ENCODE assay signal across 14 cellular contexts in the genomic region with DNA sequence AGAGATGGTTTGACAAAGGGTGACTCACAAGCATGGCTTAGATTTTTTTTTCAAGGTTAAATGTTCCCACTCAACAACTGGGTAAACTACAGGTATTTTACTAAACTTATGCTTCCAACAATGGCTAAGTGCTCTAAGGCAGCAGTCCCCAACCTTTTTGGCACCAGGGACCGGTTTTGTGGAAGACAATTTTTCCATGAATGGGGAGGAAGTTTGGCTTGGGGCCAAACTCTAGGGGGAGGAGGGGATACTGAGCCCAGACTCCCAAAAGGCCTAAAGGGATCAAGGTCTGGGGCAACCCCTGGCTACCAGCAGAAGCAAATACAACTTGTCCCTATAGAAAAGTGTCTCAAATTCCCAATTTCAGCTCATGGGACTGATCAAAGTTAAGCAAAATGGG. TPM values are rescaled to one million over a fixed set of nuclear protein-coding genes. Genes with fewer than 3 reads are reported as not detected.
DNase-seq lines count a peak whose midpoint lies in the region; ATAC-seq, FAIRE-seq and TF ChIP-seq lines count a peak whose summit lies in the region.
"Had no signal": no experiment of that assay in that cellular context is flagged by ENCODE, and none has a peak within 500 bp of the region (broad histone marks: within the 10 kb centered on the region; RNA-seq: fewer than 3 reads in every experiment).

No MANE protein-coding gene starts in this region.

- in situ Hi-C loops in K562 (cut with MboI) = loop anchor here (10.0 kb wide), 1 partner anchor 331 kb away; no protein-coding TSS in a partner anchor

- no peak for TF ChIP-seq EP300 in A549 (IDR thresholded peaks at IDR 0.05)
- TF ChIP-seq EP300 in Ishikawa (IDR thresholded peaks at IDR 0.05; ENCODE audit: borderline replicate concordance) = no peak
- TF ChIP-seq EP300 in K562 (IDR thresholded peaks at IDR 0.05; ENCODE audit: low read length) = no peak

- FAIRE-seq in A549 (lab: Jason Lieb, UNC) = no peak
- no peak for FAIRE-seq in K562 (lab: Jason Lieb, UNC)

- H3K36me3 ChIP-seq in K562 (ENCODE audit: control insufficient read depth, insufficient read depth, low read length) (no peaks in the 10 kb centered on the region), muscle layer of duodenum (ENCODE audit: control insufficient read depth in 1 of 2, insufficient read depth in 2 of 2, low read length in 2 of 2) (peaks cover 4 to 13% of the 10 kb centered on the region in 2 donors)
- H3K36me3 ChIP-seq: BLaER1 treated with 17β-estradiol and CSF1 and Interleukin-3, amounts not matched to agents 10 nM and 100 nM had no signal

- H3K4me3 ChIP-seq in A549 (no peak overlapping the region), K562 (no peak overlapping the region), muscle layer of duodenum (ENCODE audit: low read depth in 1 of 2, low read length in 2 of 2) (no peak overlapping the region)
- H3K4me3 ChIP-seq: BLaER1 treated with 17β-estradiol and CSF1 and Interleukin-3, amounts not matched to agents 10 nM and 100 nM had no signal

- H3K4me2 ChIP-seq in A549 = 0 out of 3 replicates have a peak overlapping the region, but pooled peaks have one; percentile 4
- H3K4me2 ChIP-seq in K562 (ENCODE audit: insufficient read depth, low read length) = no peak overlapping the region
- H3K4me2 ChIP-seq: BLaER1 treated with 17β-estradiol and CSF1 and Interleukin-3, amounts not matched to agents 10 nM and 100 nM had no signal

- WGBS in A549 (ENCODE audit: missing lambda C conversion rate) = 72% methylated on average over 1 of the region's 1 CpG
- 0% methylated on average over 1 of the region's 1 CpG for WGBS in K562 (ENCODE audit: insufficient coverage, low coverage, missing lambda C conversion rate)

- H3K27me3 ChIP-seq in K562 (ENCODE audit: control insufficient read depth in 2 of 2, insufficient read depth in 2 of 2, low read length in 2 of 2) = no peaks in the 10 kb centered on the region
- no peaks in the 10 kb centered on the region for H3K27me3 ChIP-seq in muscle layer of duodenum (ENCODE audit: low read depth, low read length)
- H3K27me3 ChIP-seq: BLaER1 treated with 17β-estradiol and CSF1 and Interleukin-3, amounts not matched to agents 10 nM and 100 nM had no signal

- H3K9me1 ChIP-seq in K562 (ENCODE audit: control insufficient read depth, insufficient read depth, low read length) = no peaks in the 10 kb centered on the region

- no peaks in the 10 kb centered on the region for H3K9me3 ChIP-seq in A549
- H3K9me3 ChIP-seq in K562 (replicated peaks; ENCODE audit: control insufficient read depth, insufficient read depth, low read depth, low read length) = no peaks in the 10 kb centered on the region
- H3K9me3 ChIP-seq in muscle layer of duodenum (ENCODE audit: control insufficient read depth in 1 of 2, low read length in 2 of 2) = no peaks in the 10 kb centered on the region
- H3K9me3 ChIP-seq: BLaER1 treated with 17β-estradiol and CSF1 and Interleukin-3, amounts not matched to agents 10 nM and 100 nM had no signal

- BruUV-seq in K562 (replicated peaks; lab: Mats Ljungman, UMichigan) = no TSS peak

- POLR2A ChIA-PET in A549 (lab: Yijun Ruan, JAX) = no interaction called here
- POLR2A ChIA-PET in K562 (lab: Yijun Ruan, JAX) = no interaction called here

- no peak for ATAC-seq in A549
- no peak for ATAC-seq in K562
- ATAC-seq in HG02970 (IDR thresholded peaks at IDR 0.05; ENCODE audit: low FRiP score, unreplicated experiment) = no peak
- ATAC-seq in HG02870 (IDR thresholded peaks at IDR 0.05; ENCODE audit: unreplicated experiment) = no peak

- intact Hi-C loops in K562 (cut with micrococcal nuclease) = no loop called here

- no peak overlapping the region for H2AFZ ChIP-seq in K562 (ENCODE audit: low read depth, low read length)

- no peak overlapping the region for H3K9ac ChIP-seq in K562 (ENCODE audit: insufficient read depth in 1 of 2, low read depth in 2 of 2, low read length in 2 of 2)
- H3K9ac ChIP-seq: BLaER1 treated with 17β-estradiol and CSF1 and Interleukin-3, amounts not matched to agents 10 nM and 100 nM had no signal

- TF ChIP-seq POLR2A in A549 (IDR thresholded peaks at IDR 0.05; ENCODE audit: low read length) = no peak
- TF ChIP-seq POLR2A in K562 (conservative IDR thresholded peaks at IDR 0.05) = no peak

- H3K79me2 ChIP-seq in K562 (ENCODE audit: control insufficient read depth, insufficient read depth, low read length) = no peaks in the 10 kb centered on the region

- no peak for TF ChIP-seq CTCF in A549 (IDR thresholded peaks at IDR 0.05)
- no peak for TF ChIP-seq CTCF in K562 (IDR thresholded peaks at IDR 0.05 in 2 of 3, conservative IDR thresholded peaks at IDR 0.05 in 1 of 3; ENCODE audit: insufficient read depth in 2 of 3, low read depth in 1 of 3, low read length in 3 of 3)

- H4K20me1 ChIP-seq in K562 (replicated peaks; ENCODE audit: control insufficient read depth, insufficient read depth, low read length) = no peaks in the 10 kb centered on the region
- H4K20me1 ChIP-seq: BLaER1 treated with 17β-estradiol and CSF1 and Interleukin-3, amounts not matched to agents 10 nM and 100 nM had no signal

- DNase-seq in A549 (ENCODE audit: low read depth in 1 of 2, low spot score in 1 of 2) = no peak
- DNase-seq in K562 (ENCODE audit: extremely low read depth in 1 of 4, low spot score in 3 of 4) = no peak
- no peak for DNase-seq in caudate nucleus (lab: John Stamatoyannopoulos, UW)
- DNase-seq: 8988T; ACHN; CD4-positive, CD25-positive, alpha-beta regulatory T cell; DMS53 had no signal

- peak overlapping the region in 1 of 2 experiments; percentile 64; a peak in 3 of 6 replicates for H3K27ac ChIP-seq in A549
- H3K27ac ChIP-seq in K562 (ENCODE audit: extremely low read depth, low read depth, low read length) = no peak overlapping the region
- H3K27ac ChIP-seq in muscle layer of duodenum (ENCODE audit: low read length) = peak overlapping the region; percentile 4
- no peak overlapping the region for H3K27ac ChIP-seq in caudate nucleus (ENCODE audit: low read depth, low read length)
- H3K27ac ChIP-seq: BLaER1 treated with 17β-estradiol and CSF1 and Interleukin-3, amounts not matched to agents 10 nM and 100 nM had no signal

- H3K4me1 ChIP-seq in A549 (peaks cover 25% of the 10 kb centered on the region), K562 (replicated peaks in 1 of 2; ENCODE audit: control insufficient read depth in 2 of 2, insufficient read depth in 2 of 2, low read length in 2 of 2) (no peaks in the 10 kb centered on the region; a peak in 1 of 5 replicates), muscle layer of duodenum (ENCODE audit: control insufficient read depth in 1 of 2, insufficient read depth in 2 of 2, low read length in 2 of 2) (no peaks in the 10 kb centered on the region)

- CTCF ChIA-PET in A549 (lab: Yijun Ruan, JAX) = interaction anchor here (1.2 to 2.8 kb wide), 2 partner anchors 17 to 40 kb away, joined by 3 to 13 read pairs; no protein-coding TSS in a partner anchor
- CTCF ChIA-PET in K562 (lab: Yijun Ruan, JAX; ENCODE audit: low intra/inter-chr PET ratio) = no interaction called here

- no peak for TF ChIP-seq RAD21 in A549 (conservative IDR thresholded peaks at IDR 0.05 in 1 of 2, IDR thresholded peaks at IDR 0.05 in 1 of 2)
- no peak for TF ChIP-seq RAD21 in Ishikawa (IDR thresholded peaks at IDR 0.05; ENCODE audit: low read depth)
- TF ChIP-seq RAD21 in K562 (CRISPR knock-in tag; conservative IDR thresholded peaks at IDR 0.05 in 1 of 2, IDR thresholded peaks at IDR 0.05 in 1 of 2) = no peak

RNA-seq across cellular contexts. Expression of gene HSD17B3, which starts 32.0 kb away (rescaled TPM):
- 0.25 and 0.70 TPM in 2 replicates for polyA plus RNA-seq in A549 (2011; rRNA removed)
- not detected in 2 replicates for polyA plus RNA-seq in A549 (2012; cell fraction: cytosol; rRNA removed)
- polyA plus RNA-seq in A549 (2012; cell fraction: nucleus; rRNA removed) = 0.56 and 1.5 TPM in 2 replicates
- 0.10 to 0.22 TPM in 2 of 3 replicates, not detected in the other for polyA plus RNA-seq in A549 (2017; fragmentation: RNase III; extraction: RNeasy Plus Mini Kit Qiagen cat#74134 plus additional on column Dnase treatment)
- 0.58 TPM in 1 of 2 replicates, not detected in the other for polyA minus RNA-seq in A549 (2011; rRNA and poly(A)+ RNA removed)
- total RNA-seq in K562 (2011; cell fraction: chromatin; rRNA removed; ENCODE audit: low replicate concordance) = not detected in 2 replicates
- not detected in 2 replicates for total RNA-seq in K562 (2011; cell fraction: nucleolus; rRNA removed)
- total RNA-seq in K562 (2011; cell fraction: nucleoplasm; rRNA removed) = not detected in 2 replicates
- not detected in 2 replicates for total RNA-seq in K562 (2014; rRNA removed)
- not detected in 2 replicates for total RNA-seq in K562 (2014; rRNA removed; fragmentation: Illumina TruSeq; extraction: Trizol)
- total RNA-seq in K562 (2015; rRNA removed; fragmentation: Illumina TruSeq; extraction: Trizol) = not detected in 2 replicates
- not detected in 2 replicates for total RNA-seq in K562 (2021)
- polyA plus RNA-seq in K562 (2011; rRNA removed) = not detected in 2 replicates
- polyA plus RNA-seq in K562 (2011; cell fraction: cytosol; rRNA removed) = not detected in 2 replicates
- 0.25 TPM in 1 of 2 replicates, not detected in the other for polyA plus RNA-seq in K562 (2011; cell fraction: nucleus; rRNA removed)
- 0.50 TPM in 1 of 2 replicates, not detected in the other for polyA plus RNA-seq in K562 (2012)
- polyA plus RNA-seq in K562 (2014; fragmentation: Illumina TruSeq; extraction: Trizol) = not detected in 2 replicates
- not detected for polyA plus RNA-seq in K562 (2014; fragmentation: Nextera tagmentation; extraction: Ambion mirVana)
- polyA plus RNA-seq in K562 (2014; rRNA removed) = not detected in 2 replicates
- polyA minus RNA-seq in K562 (2011; rRNA and poly(A)+ RNA removed) = not detected in 2 replicates
- polyA minus RNA-seq in K562 (2011; cell fraction: cytosol; rRNA and poly(A)+ RNA removed) = not detected in 2 replicates
- not detected in 2 replicates for polyA minus RNA-seq in K562 (2011; cell fraction: nucleus; rRNA and poly(A)+ RNA removed)
- total RNA-seq: H4, HT-29 had no signal
- polyA plus RNA-seq: CD4-positive, CD25-positive, alpha-beta regulatory T cell had no signal

RNA-seq across cellular contexts. Expression of gene SLC35D2, which starts 49.6 kb away (rescaled TPM):
- polyA plus RNA-seq in A549 (2011; rRNA removed) (29.8 and 30.9 TPM in 2 replicates), A549 (2017; fragmentation: RNase III; extraction: RNeasy Plus Mini Kit Qiagen cat#74134 plus additional on column Dnase treatment) (13.8 to 15.2 TPM (median 13.8 TPM) in 3 replicates), K562 (2011; rRNA removed) (11.2 and 14.9 TPM in 2 replicates), K562 (2014; fragmentation: Illumina TruSeq; extraction: Trizol) (12.1 and 12.7 TPM in 2 replicates), K562 (2014; fragmentation: Nextera tagmentation; extraction: Ambion mirVana) (1 to 10 TPM; 2.9 to 3.2 TPM), K562 (2014; rRNA removed) (9.0 and 14.1 TPM in 2 replicates)
- polyA plus RNA-seq in A549 (2012; cell fraction: cytosol; rRNA removed) = 10.1 and 12.3 TPM in 2 replicates
- polyA plus RNA-seq in A549 (2012; cell fraction: nucleus; rRNA removed) = 4.6 and 8.6 TPM in 2 replicates
- polyA minus RNA-seq in A549 (2011; rRNA and poly(A)+ RNA removed) = 8.6 and 11.0 TPM in 2 replicates
- 10.4 and 12.2 TPM in 2 replicates for total RNA-seq in K562 (2011; cell fraction: chromatin; rRNA removed; ENCODE audit: low replicate concordance)
- 7.6 and 8.5 TPM in 2 replicates for total RNA-seq in K562 (2011; cell fraction: nucleolus; rRNA removed)
- 13.0 and 19.7 TPM in 2 replicates for total RNA-seq in K562 (2011; cell fraction: nucleoplasm; rRNA removed)
- total RNA-seq in K562 (2014; rRNA removed) (7.9 and 8.0 TPM in 2 replicates), K562 (2014; rRNA removed; fragmentation: Illumina TruSeq; extraction: Trizol) (11.8 and 13.9 TPM in 2 replicates), K562 (2015; rRNA removed; fragmentation: Illumina TruSeq; extraction: Trizol) (12.9 and 13.2 TPM in 2 replicates), K562 (2021) (10.6 and 11.7 TPM in 2 replicates)
- polyA plus RNA-seq in K562 (2011; cell fraction: cytosol; rRNA removed) = 8.2 and 13.3 TPM in 2 replicates
- 8.4 and 9.7 TPM in 2 replicates for polyA plus RNA-seq in K562 (2011; cell fraction: nucleus; rRNA removed)
- 14.5 and 32.7 TPM in 2 replicates for polyA plus RNA-seq in K562 (2012)
- polyA minus RNA-seq in K562 (2011; rRNA and poly(A)+ RNA removed) = 8.9 and 9.0 TPM in 2 replicates
- 5.2 and 5.9 TPM in 2 replicates for polyA minus RNA-seq in K562 (2011; cell fraction: cytosol; rRNA and poly(A)+ RNA removed)
- polyA minus RNA-seq in K562 (2011; cell fraction: nucleus; rRNA and poly(A)+ RNA removed) = 2.2 and 4.7 TPM in 2 replicates
